ENCODE assay signal across 19 cellular contexts in the genomic region with DNA sequence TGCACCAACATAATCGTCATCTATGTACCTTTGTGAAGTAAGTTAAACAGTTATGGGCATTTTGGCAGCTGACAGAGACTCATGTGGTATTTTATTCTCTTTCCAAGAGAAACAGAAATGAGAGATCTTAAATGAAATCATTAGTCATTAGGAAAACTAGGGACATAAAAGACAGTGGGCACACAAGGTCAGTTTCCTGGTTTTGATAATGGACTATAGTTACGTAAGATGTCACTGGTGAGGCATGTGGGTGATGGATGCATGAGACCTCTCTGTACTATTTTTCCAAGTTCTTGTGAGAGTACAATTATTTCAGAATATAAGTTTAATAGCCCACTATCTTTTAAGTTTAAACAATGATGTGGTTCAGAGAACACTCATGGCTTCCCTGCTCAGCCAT.
"Had no signal": no experiment of that assay in that cellular context is flagged by ENCODE, and none has a peak within 500 bp of the region (broad histone marks: within the 10 kb centered on the region; RNA-seq: fewer than 3 reads in every experiment).

No MANE protein-coding gene starts in this region.

- H3K9me3 ChIP-seq: body of pancreas, upper lobe of right lung had no signal

- H3K27me3 ChIP-seq: body of pancreas, upper lobe of right lung had no signal

- H3K27ac ChIP-seq: body of pancreas, upper lobe of right lung, VCaP had no signal

- DNase-seq: activated CD4-positive, alpha-beta T cell treated with anti-CD3 and anti-CD28 coated beads for 48 hours; activated CD8-positive, alpha-beta T cell treated with anti-CD3 and anti-CD28 coated beads for 36 hours; activated effector memory CD4-positive, alpha-beta T cell treated with Interleukin-2 at 50 U/mL for 16 hours; activated T-cell treated with anti-CD3 and anti-CD28 coated beads, Interleukin-2, amount 50 U/mL, for 4 hours; body of pancreas; central memory CD4-positive, alpha-beta T cell; hypothalamus; kidney; left ventricle myocardium superior; mesendoderm; posterior cingulate gyrus; retina; stimulated activated CD4-positive, alpha-beta T cell treated with anti-CD3 and anti-CD28 coated beads, Interleukin-4, amount 100 ng/mL, for 24 hours; stimulated activated naive CD4-positive, alpha-beta T cell; upper lobe of right lung had no signal

- H3K4me3 ChIP-seq: body of pancreas, coronary artery, skin epidermis, upper lobe of right lung had no signal

- ATAC-seq: activated CD8-positive, alpha-beta T cell treated with anti-CD3 and anti-CD28 coated beads for 36 hours; activated T-cell treated with anti-CD3 and anti-CD28 coated beads, Interleukin-2, amount 50 U/mL, for 4 hours; body of pancreas; left ventricle myocardium superior; natural killer cell treated with Interleukin-12 subunit alpha and Interleukin-12 subunit beta and Interleukin-15 and Interleukin-18, amount 100 ng/mL, for 72 hours; upper lobe of right lung had no signal

- H3K4me1 ChIP-seq: upper lobe of right lung had no signal
